ENCODE assay signal across 29 cellular contexts in genomic region chr5:97591781-97592180, GRCh38.
"Had no signal": no experiment of that assay in that cellular context is flagged by ENCODE, and none has a peak within 500 bp of the region (broad histone marks: within the 10 kb centered on the region; RNA-seq: fewer than 3 reads in every experiment).

No MANE protein-coding gene starts in this region.

- H3K9me3 ChIP-seq: ovary, testis had no signal

- H3K4me3 Mint-ChIP-seq: natural killer cell; nephron; neural progenitor cell; stimulated activated effector memory CD8-positive, alpha-beta T cell treated with anti-CD3 and anti-CD28 coated beads, Interleukin-12 subunit alpha, Interleukin-12 subunit beta, amount 100 ng/mL, for 72 hours; stimulated activated naive B cell treated with anti-CD40 and anti-IgM and Interleukin-4, amounts not matched to agents 10 μg/mL and 1 μg/mL and 100 μg/mL, for 72 hours; stimulated activated naive CD8-positive, alpha-beta T cell treated with anti-CD3 and anti-CD28 coated beads, Interleukin-15, amount 100 ng/mL, for 72 hours had no signal

- H3K36me3 ChIP-seq: neural progenitor cell, ovary, right lobe of liver, sigmoid colon, suprapubic skin, tibial artery, upper lobe of left lung, vagina had no signal

- H3K27ac ChIP-seq: neural progenitor cell, ovary, parathyroid adenoma, psoas muscle, right lobe of liver, sigmoid colon, suprapubic skin, testis, tibial artery, upper lobe of left lung, vagina had no signal

- H3K4me2 ChIP-seq: neural progenitor cell had no signal

- H3K79me2 ChIP-seq: parathyroid adenoma had no signal

- H3K27me3 Mint-ChIP-seq: progenitor cell of endocrine pancreas; stimulated activated naive B cell treated with anti-CD40 and anti-IgM and Interleukin-4, amounts not matched to agents 10 μg/mL and 1 μg/mL and 100 μg/mL, for 72 hours; stimulated activated naive CD8-positive, alpha-beta T cell treated with anti-CD3 and anti-CD28 coated beads, Interleukin-15, amount 100 ng/mL, for 72 hours had no signal

- DNase-seq: natural killer cell; occipital lobe; ovary; posterior cingulate gyrus; psoas muscle; right cardiac atrium; right lobe of liver; sigmoid colon; small intestine; stimulated activated CD4-positive, alpha-beta T cell treated with anti-CD3 and anti-CD28 coated beads, Interleukin-15, amount 100 ng/mL, for 24 hours; stimulated activated CD4-positive, alpha-beta T cell treated with anti-CD3 and anti-CD28 coated beads, Interleukin-2, amount 100 ng/mL, for 24 hours; stimulated activated CD4-positive, alpha-beta T cell treated with anti-CD3 and anti-CD28 coated beads, Interleukin-2, amount 100 ng/mL, for 48 hours; stimulated activated CD4-positive, alpha-beta T cell treated with anti-CD3 and anti-CD28 coated beads, Interleukin-4, amount 100 ng/mL, for 24 hours; stimulated activated naive B cell treated with anti-CD40 and anti-IgM and Interleukin-4, amounts not matched to agents 10 μg/mL and 1 μg/mL and 100 μg/mL, for 72 hours; stimulated activated naive CD8-positive, alpha-beta T cell treated with anti-CD3 and anti-CD28 coated beads, Interleukin-15, amount 100 ng/mL, for 72 hours; stimulated activated naive CD8-positive, alpha-beta T cell treated with anti-CD3 and anti-CD28 coated beads, Interleukin-15, Interleukin-2, amounts not matched to agents 100 U/mL and 50 U/mL, for 24 hours; substantia nigra; testis; tibial artery; trophoblast cell; upper lobe of left lung had no signal

- H3K4me1 Mint-ChIP-seq: natural killer cell; nephron; neural progenitor cell; stimulated activated effector memory CD8-positive, alpha-beta T cell treated with anti-CD3 and anti-CD28 coated beads, Interleukin-12 subunit alpha, Interleukin-12 subunit beta, amount 100 ng/mL, for 72 hours; stimulated activated naive B cell treated with anti-CD40 and anti-IgM and Interleukin-4, amounts not matched to agents 10 μg/mL and 1 μg/mL and 100 μg/mL, for 72 hours; stimulated activated naive CD8-positive, alpha-beta T cell treated with anti-CD3 and anti-CD28 coated beads, Interleukin-15, amount 100 ng/mL, for 72 hours had no signal

- H3K9ac ChIP-seq: neural progenitor cell, parathyroid adenoma had no signal

- H3K27me3 ChIP-seq: neural progenitor cell, ovary, right lobe of liver, sigmoid colon, suprapubic skin, testis, tibial artery, upper lobe of left lung, vagina had no signal

- H3K9me3 Mint-ChIP-seq: stimulated activated naive CD8-positive, alpha-beta T cell treated with anti-CD3 and anti-CD28 coated beads, Interleukin-15, amount 100 ng/mL, for 72 hours had no signal

- H2AFZ ChIP-seq: neural progenitor cell, parathyroid adenoma had no signal

- H3K27ac Mint-ChIP-seq: natural killer cell; nephron; neural progenitor cell; progenitor cell of endocrine pancreas; stimulated activated effector memory CD8-positive, alpha-beta T cell treated with anti-CD3 and anti-CD28 coated beads, Interleukin-12 subunit alpha, Interleukin-12 subunit beta, amount 100 ng/mL, for 72 hours; stimulated activated naive B cell treated with anti-CD40 and anti-IgM and Interleukin-4, amounts not matched to agents 10 μg/mL and 1 μg/mL and 100 μg/mL, for 72 hours; stimulated activated naive CD8-positive, alpha-beta T cell treated with anti-CD3 and anti-CD28 coated beads, Interleukin-15, amount 100 ng/mL, for 72 hours had no signal

- H3K4me3 ChIP-seq: neural progenitor cell, ovary, psoas muscle, right lobe of liver, sigmoid colon, suprapubic skin, testis, tibial artery, upper lobe of left lung, vagina had no signal

- ATAC-seq: natural killer cell; psoas muscle; right cardiac atrium; right lobe of liver; stimulated activated effector memory CD8-positive, alpha-beta T cell treated with anti-CD3 and anti-CD28 coated beads, Interleukin-12 subunit alpha, Interleukin-12 subunit beta, amount 100 ng/mL, for 72 hours; stimulated activated naive B cell treated with anti-CD40 and anti-IgM and Interleukin-4, amounts not matched to agents 10 μg/mL and 1 μg/mL and 100 μg/mL, for 72 hours; stimulated activated naive CD8-positive, alpha-beta T cell treated with anti-CD3 and anti-CD28 coated beads, Interleukin-15, amount 100 ng/mL, for 72 hours; stimulated activated naive CD8-positive, alpha-beta T cell treated with anti-CD3 and anti-CD28 coated beads, Interleukin-15, Interleukin-2, amounts not matched to agents 100 U/mL and 50 U/mL, for 24 hours had no signal

- FAIRE-seq: urothelium cell line had no signal

- H3K4me1 ChIP-seq: neural progenitor cell, parathyroid adenoma, psoas muscle, right lobe of liver, sigmoid colon, suprapubic skin, testis, tibial artery, upper lobe of left lung, vagina had no signal

- H3K36me3 Mint-ChIP-seq: neural progenitor cell; stimulated activated effector memory CD8-positive, alpha-beta T cell treated with anti-CD3 and anti-CD28 coated beads, Interleukin-12 subunit alpha, Interleukin-12 subunit beta, amount 100 ng/mL, for 72 hours had no signal
